ENCODE assay signal across 17 cellular contexts in the genomic region with DNA sequence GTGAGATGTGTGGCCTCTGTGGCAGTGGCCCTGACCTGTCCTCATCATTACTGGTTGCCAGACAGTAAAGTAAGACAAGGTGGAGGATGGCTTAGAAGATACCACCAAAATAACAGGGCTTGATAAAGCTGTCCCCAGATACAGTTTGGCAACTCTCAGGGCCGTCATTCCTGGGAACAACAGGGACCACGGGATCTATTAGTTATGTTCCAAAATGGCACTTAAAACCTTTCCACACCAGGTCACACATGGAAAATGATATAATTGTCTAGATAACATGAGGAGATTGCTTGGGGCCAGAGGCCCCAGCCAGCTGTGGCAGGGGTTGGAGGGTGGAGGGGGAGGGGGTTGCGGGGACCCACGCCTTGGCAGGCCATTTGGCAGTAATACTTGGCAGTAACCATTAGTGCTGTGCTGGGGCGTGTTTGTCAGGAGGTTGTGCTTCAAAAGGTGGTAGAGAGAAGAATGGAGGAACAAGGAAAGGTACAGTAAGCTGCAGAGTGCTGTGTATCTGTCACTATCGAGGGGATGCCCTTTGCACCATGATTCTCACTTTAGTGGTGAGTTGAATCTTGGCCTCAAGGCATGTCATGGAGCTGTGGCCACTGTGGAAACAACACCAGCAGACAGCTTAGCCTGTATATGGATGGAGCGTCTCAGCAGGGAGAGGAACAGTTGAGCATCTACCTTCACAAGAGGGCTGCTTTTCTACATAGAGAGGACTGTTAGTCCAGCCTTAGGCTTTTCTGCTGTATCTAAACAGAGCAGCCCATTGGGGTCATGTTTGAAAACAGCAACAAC. TPM values are rescaled to one million over a fixed set of nuclear protein-coding genes. Genes with fewer than 3 reads are reported as not detected.
DNase-seq lines count a peak whose midpoint lies in the region; ATAC-seq and TF ChIP-seq lines count a peak whose summit lies in the region.
"Had no signal": no experiment of that assay in that cellular context is flagged by ENCODE, and none has a peak within 500 bp of the region (broad histone marks: within the 10 kb centered on the region; RNA-seq: fewer than 3 reads in every experiment).

No MANE protein-coding gene starts in this region.

- TF ChIP-seq RAD21 in SK-N-SH (IDR thresholded peaks at IDR 0.05; ENCODE audit: low read length) = no peak

- TF ChIP-seq EP300 in SK-N-SH (IDR thresholded peaks at IDR 0.05; ENCODE audit: borderline replicate concordance in 1 of 2, low read depth in 1 of 2, low read length in 1 of 2) = peak in 1 of 2 experiments; percentile 78; a peak in 2 of 4 replicates

- H3K79me2 ChIP-seq in SK-N-SH (ENCODE audit: insufficient read depth) = peaks cover 2% of the 10 kb centered on the region; the same call in 1 of the 2 replicates

- ATAC-seq in SK-N-SH treated with all-trans-retinoic acid at 6 μM for 48 hours (no peak; the same call in 2 of the 3 replicates), T-cell (replicated peaks in 1 of 4) (no peak), left cardiac atrium (peak; percentile 75 to 81), HG02642 (IDR thresholded peaks at IDR 0.05; ENCODE audit: poor library complexity, unreplicated experiment) (no peak)
- ATAC-seq: GM23338, left lung had no signal

- H3K4me1 Mint-ChIP-seq in T-cell = peaks cover 88 to 91% (median 91%) of the 10 kb centered on the region in 3 donors

- TF ChIP-seq CTCF in SK-N-SH (IDR thresholded peaks at IDR 0.05) = no peak

- H3F3A ChIP-seq in SK-N-SH (replicated peaks; ENCODE audit: insufficient read depth) = no peaks in the 10 kb centered on the region

- no peak overlapping the region for H3K4me2 ChIP-seq in SK-N-SH
- H3K4me2 ChIP-seq: GM23338, PC-9 had no signal

- CTCF ChIA-PET in SK-N-SH (lab: Yijun Ruan, JAX) = interaction anchor here (0.9 to 1.6 kb wide), 4 partner anchors 9 to 23 kb away, joined by 3 to 4 read pairs (median 3); no protein-coding TSS in a partner anchor
- CTCF ChIA-PET in T-cell (lab: Charles Lee) = no interaction called here

- POLR2A ChIA-PET in SK-N-SH (lab: Yijun Ruan, JAX) = no interaction called here
- POLR2A ChIA-PET in T-cell (lab: Charles Lee) = interaction anchor here in 1 of 2 donors (0.9 kb wide), 1 partner anchor 30 kb away, joined by 5 read pairs; no protein-coding TSS in a partner anchor

- H3K36me3 ChIP-seq in SK-N-SH (replicated peaks in 1 of 2; ENCODE audit: control insufficient read depth in 1 of 2, insufficient read depth in 2 of 2, low read length in 1 of 2) = no peaks in the 10 kb centered on the region
- H3K36me3 ChIP-seq in skeletal muscle tissue (ENCODE audit: control insufficient read depth in 3 of 3, insufficient read depth in 3 of 3, low read length in 3 of 3) = no peaks in the 10 kb centered on the region
- H3K36me3 ChIP-seq in effector memory CD4-positive, alpha-beta T cell (ENCODE audit: control insufficient read depth, insufficient read depth, low read length) = no peaks in the 10 kb centered on the region
- H3K36me3 ChIP-seq: left lung had no signal

- no peaks in the 10 kb centered on the region for H3K27me3 Mint-ChIP-seq in T-cell

- H3K4me3 ChIP-seq in SK-N-SH (ENCODE audit: low read depth in 2 of 2, low read length in 1 of 2) = no peak overlapping the region
- peak overlapping the region in 1 of 3 donors; percentile 26 for H3K4me3 ChIP-seq in skeletal muscle tissue (ENCODE audit: low read length in 3 of 3)
- no peak overlapping the region for H3K4me3 ChIP-seq in effector memory CD4-positive, alpha-beta T cell (ENCODE audit: insufficient read depth, low read depth, low read length, poor library complexity, severe bottlenecking)
- H3K4me3 ChIP-seq: GM23338, left lung, PC-9 had no signal

- no peaks in the 10 kb centered on the region for H3K9me2 ChIP-seq in SK-N-SH

- no peaks in the 10 kb centered on the region for H4K20me1 ChIP-seq in SK-N-SH (ENCODE audit: insufficient read depth)

- H2AFZ ChIP-seq in SK-N-SH (ENCODE audit: low read depth) = no peak overlapping the region
- H2AFZ ChIP-seq: GM23338, PC-9 had no signal

- intact Hi-C loops in left cardiac atrium (cut with DNase I) = no loop called here

- H3K27ac Mint-ChIP-seq in T-cell = peak overlapping the region; percentile 92 to 93
- H3K27ac Mint-ChIP-seq: GM23338 had no signal

- H3K9ac ChIP-seq in SK-N-SH (no peak overlapping the region), skeletal muscle tissue (ENCODE audit: low read depth in 1 of 3, low read length in 3 of 3) (no peak overlapping the region)

- H3K36me3 Mint-ChIP-seq in T-cell = no peaks in the 10 kb centered on the region

- peak overlapping the region in 2 of 3 donors; percentile 41 to 68 for H3K4me3 Mint-ChIP-seq in T-cell
- H3K4me3 Mint-ChIP-seq: GM23338 had no signal

- H3K27me3 ChIP-seq in SK-N-SH (ENCODE audit: insufficient read depth) (no peaks in the 10 kb centered on the region), skeletal muscle tissue (ENCODE audit: control insufficient read depth in 3 of 3, insufficient read depth in 3 of 3, low read length in 3 of 3) (no peaks in the 10 kb centered on the region)
- H3K27me3 ChIP-seq in effector memory CD4-positive, alpha-beta T cell (replicated peaks; ENCODE audit: control insufficient read depth, insufficient read depth, low read length, poor library complexity, severe bottlenecking) = no peaks in the 10 kb centered on the region
- H3K27me3 ChIP-seq: left lung had no signal

- WGBS in SK-N-SH (ENCODE audit: low lambda C conversion rate) = 68% methylated on average over 7 of the region's 7 CpGs

- H3K27ac ChIP-seq in SK-N-SH (ENCODE audit: low read depth in 2 of 2, low read length in 1 of 2) = peak overlapping the region in 1 of 2 experiments; percentile 73; a peak in 2 of 4 replicates
- H3K27ac ChIP-seq in skeletal muscle tissue (ENCODE audit: low read depth, low read length) = peak overlapping the region; percentile 9
- H3K27ac ChIP-seq in effector memory CD4-positive, alpha-beta T cell (ENCODE audit: insufficient read depth, low read length, poor library complexity, severe bottlenecking) = no peak overlapping the region
- H3K27ac ChIP-seq: left lung, PC-9 had no signal

- no peaks in the 10 kb centered on the region for H3K9me3 Mint-ChIP-seq in T-cell
- H3K9me3 Mint-ChIP-seq: GM23338 had no signal

- H3K9me3 ChIP-seq in SK-N-SH (peaks cover 7% of the 10 kb centered on the region; the same call in 1 of the 2 replicates), skeletal muscle tissue (ENCODE audit: control insufficient read depth in 3 of 3, low read length in 3 of 3) (no peaks in the 10 kb centered on the region)
- no peaks in the 10 kb centered on the region for H3K9me3 ChIP-seq in effector memory CD4-positive, alpha-beta T cell (ENCODE audit: control insufficient read depth, low read length)
- H3K9me3 ChIP-seq: left lung had no signal

- H3K4me1 ChIP-seq in SK-N-SH (ENCODE audit: control insufficient read depth in 1 of 2, insufficient read depth in 2 of 2, low read depth in 1 of 2, low read length in 1 of 2) = peaks cover 0 to 31% of the 10 kb centered on the region in 2 experiments; a peak in 2 of 4 replicates
- H3K4me1 ChIP-seq in skeletal muscle tissue (ENCODE audit: control insufficient read depth in 3 of 3, insufficient read depth in 3 of 3, low read length in 3 of 3) = peaks cover 55 to 65% (median 65%) of the 10 kb centered on the region in 3 donors
- peaks cover 59% of the 10 kb centered on the region for H3K4me1 ChIP-seq in effector memory CD4-positive, alpha-beta T cell (ENCODE audit: control insufficient read depth, insufficient read depth, low read length, poor library complexity, severe bottlenecking)

- DNase-seq in SK-N-SH (peak; percentile 61), T-cell (no peak), left cardiac atrium (no peak), HuH-7 (ENCODE audit: low spot score) (no peak)
- no peak for DNase-seq in effector memory CD4-positive, alpha-beta T cell
- DNase-seq: activated CD4-positive, alpha-beta T cell treated with anti-CD3 and anti-CD28 coated beads for 48 hours; activated effector memory CD4-positive, alpha-beta T cell treated with anti-CD3 and anti-CD28 coated beads, Interleukin-2, amount 50 U/mL, for 16 hours; caudate nucleus; GDM1; hippocampal formation; left lung; NCI-H446 treated with DMSO at 0.1 percent for 48 hours; PC-9 had no signal

TF ChIP-seq in SK-N-SH, 30 proteins besides CTCF, POLR2A, EP300 and RAD21 (continues in another document):
- TF ChIP-seq TCF12 (IDR thresholded peaks at IDR 0.05) = no peak
- peak; percentile 61; the same call in 1 of the 2 replicates for TF ChIP-seq RCOR1 (IDR thresholded peaks at IDR 0.05; ENCODE audit: low read length)
- TF ChIP-seq SIN3A (IDR thresholded peaks at IDR 0.05; ENCODE audit: borderline replicate concordance, low read depth, low read length) = no peak
- TF ChIP-seq, protein P1, sequence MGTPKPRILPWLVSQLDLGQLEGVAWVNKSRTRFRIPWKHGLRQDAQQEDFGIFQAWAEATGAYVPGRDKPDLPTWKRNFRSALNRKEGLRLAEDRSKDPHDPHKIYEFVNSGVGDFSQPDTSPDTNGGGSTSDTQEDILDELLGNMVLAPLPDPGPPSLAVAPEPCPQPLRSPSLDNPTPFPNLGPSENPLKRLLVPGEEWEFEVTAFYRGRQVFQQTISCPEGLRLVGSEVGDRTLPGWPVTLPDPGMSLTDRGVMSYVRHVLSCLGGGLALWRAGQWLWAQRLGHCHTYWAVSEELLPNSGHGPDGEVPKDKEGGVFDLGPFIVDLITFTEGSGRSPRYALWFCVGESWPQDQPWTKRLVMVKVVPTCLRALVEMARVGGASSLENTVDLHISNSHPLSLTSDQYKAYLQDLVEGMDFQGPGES (IDR thresholded peaks at IDR 0.05; ENCODE audit: low read depth, low read length) = no peak

TF ChIP-seq in SK-N-SH treated with all-trans-retinoic acid at 6 μM for 48 hours, 23 proteins besides CTCF, POLR2A, EP300 and RAD21 (continues in another document):
- TF ChIP-seq ARNTL (CRISPR knock-in tag; IDR thresholded peaks at IDR 0.05; ENCODE audit: borderline replicate concordance, low read depth) = no peak
- TF ChIP-seq ZFP30 (CRISPR knock-in tag; IDR thresholded peaks at IDR 0.05) = no peak

RNA-seq across cellular contexts. Expression of a gene that starts 14.0 kb away (rescaled TPM):
- 0.85 and 1.1 TPM in 2 replicates for polyA plus RNA-seq in SK-N-SH (2012; rRNA removed)
- 1.3 TPM in 2 replicates for polyA plus RNA-seq in SK-N-SH (2012; cell fraction: cytosol; rRNA removed)
- polyA plus RNA-seq in SK-N-SH (2012; cell fraction: nucleus; rRNA removed) = 0.83 and 1.0 TPM in 2 replicates
- total RNA-seq in T-cell (10 to 100 TPM; 53.4 to 68.1 (median 60.9) TPM), left cardiac atrium (10 to 100 TPM; 29.3 to 38.6 TPM), skeletal muscle tissue (83.5 TPM)

Comparison
In these comparisons a context has a peak if more than half of its experiments do, and no peak if none do; other contexts are left out.
1. ATAC-seq: peak in left cardiac atrium (2 of 2); none in SK-N-SH treated with all-trans-retinoic acid at 6 μM for 48 hours (single experiment), T-cell (0 of 4) and HG02642 (single experiment).